9 cellular contexts compared by ENCODE assay signal in genomic region chr13:112722433-112723250, GRCh38. TPM values are rescaled to one million over a fixed set of nuclear protein-coding genes. Genes with fewer than 3 reads are reported as not detected.
DNase-seq lines count a peak whose midpoint lies in the region; TF ChIP-seq lines count a peak whose summit lies in the region.
"Had no signal": no experiment of that assay in that cellular context is flagged by ENCODE, and none has a peak within 500 bp of the region (broad histone marks: within the 10 kb centered on the region; RNA-seq: fewer than 3 reads in every experiment).

No MANE protein-coding gene starts in this region.

- H3K79me1 ChIP-seq in mesenchymal stem cell (replicated peaks; ENCODE audit: low read length, poor library complexity, severe bottlenecking), result peaks cover 39% of the 10 kb centered on the region

- H3K27ac ChIP-seq in C4-2B, result peak overlapping the region; percentile 46; the same call in 1 of the 2 replicates
- H3K27ac ChIP-seq in coronary artery, result peak overlapping the region; percentile 53 to 88
- H3K27ac ChIP-seq in mesenchymal stem cell (ENCODE audit: low read length, poor library complexity, severe bottlenecking), result no peak overlapping the region
- no peak overlapping the region for H3K27ac ChIP-seq in SJCRH30

- 42% methylated on average over 15 of the region's 19 CpGs for WGBS in mesenchymal stem cell

- peak overlapping the region; percentile 80 for H2BK15ac ChIP-seq in mesenchymal stem cell (ENCODE audit: low read depth, poor library complexity, severe bottlenecking)

- peak overlapping the region; percentile 28 for H2AK5ac ChIP-seq in mesenchymal stem cell (ENCODE audit: low read length, severe bottlenecking)

- no peak overlapping the region for H2BK5ac ChIP-seq in mesenchymal stem cell (ENCODE audit: low read depth, low read length, poor library complexity, severe bottlenecking)

- TF ChIP-seq CTCF in C4-2B (conservative IDR thresholded peaks at IDR 0.05) (no peak), coronary artery (IDR thresholded peaks at IDR 0.05) (no peak)

- H3K14ac ChIP-seq in mesenchymal stem cell (ENCODE audit: low read length in 2 of 2), result no peak overlapping the region

- H3K23ac ChIP-seq in mesenchymal stem cell (ENCODE audit: low read length in 2 of 2), result no peak overlapping the region

- no peak overlapping the region for H3K9ac ChIP-seq in mesenchymal stem cell (ENCODE audit: low read length)

- H3K4ac ChIP-seq in mesenchymal stem cell (ENCODE audit: low read depth in 1 of 2, low read length in 2 of 2), result no peak overlapping the region

- DNase-seq in LoVo (ENCODE audit: low spot score), result peak; percentile 80
- no peak for DNase-seq in coronary artery (ENCODE audit: low spot score)
- peak; percentile 85 for DNase-seq in mesenchymal stem cell
- no peak for DNase-seq in SJCRH30
- no peak for DNase-seq in NK-92 (lab: John Stamatoyannopoulos, UW; ENCODE audit: unreplicated experiment)
- no peak for DNase-seq in foreskin melanocyte
- DNase-seq in activated naive CD4-positive, alpha-beta T cell treated with anti-CD3 and anti-CD28 coated beads, Interleukin-2, amount 50 U/mL, for 16 hours, result no peak
- DNase-seq: NCI-H1436 treated with DMSO at 0.1 percent for 48 hours had no signal

- H2BK120ac ChIP-seq in mesenchymal stem cell (ENCODE audit: low read depth, low read length), result no peak overlapping the region

- peak overlapping the region; percentile 41 for H3K4me3 ChIP-seq in coronary artery
- H3K4me3 ChIP-seq in mesenchymal stem cell (ENCODE audit: insufficient read depth in 1 of 2, low read depth in 1 of 2, low read length in 2 of 2), result no peak overlapping the region
- no peak overlapping the region for H3K4me3 ChIP-seq in SJCRH30

- no peak overlapping the region for H3K4me2 ChIP-seq in mesenchymal stem cell (ENCODE audit: low read length, poor library complexity, severe bottlenecking)

- H3K18ac ChIP-seq in mesenchymal stem cell (ENCODE audit: low read depth in 1 of 2, low read length in 2 of 2), result peak overlapping the region in 1 of 2 experiments; percentile 59

- H3K4me1 ChIP-seq in mesenchymal stem cell (ENCODE audit: control insufficient read depth, insufficient read depth, low read depth, low read length) (peaks cover 18% of the 10 kb centered on the region), SJCRH30 (peaks cover 19% of the 10 kb centered on the region)

- H3K9me3 ChIP-seq in mesenchymal stem cell (ENCODE audit: control insufficient read depth, low read length) (no peaks in the 10 kb centered on the region), SJCRH30 (replicated peaks) (no peaks in the 10 kb centered on the region)

- H2AFZ ChIP-seq in mesenchymal stem cell (ENCODE audit: low read depth, low read length), result no peak overlapping the region

- H2BK12ac ChIP-seq in mesenchymal stem cell (ENCODE audit: low read length in 2 of 2), result no peak overlapping the region

- H4K91ac ChIP-seq in mesenchymal stem cell (ENCODE audit: low read length), result peak overlapping the region; percentile 18

- no peaks in the 10 kb centered on the region for H3K27me3 ChIP-seq in mesenchymal stem cell (ENCODE audit: control insufficient read depth in 1 of 2, insufficient read depth in 1 of 2, low read length in 2 of 2)
- H3K27me3 ChIP-seq in SJCRH30, result no peaks in the 10 kb centered on the region

- H3K36me3 ChIP-seq in mesenchymal stem cell (ENCODE audit: control insufficient read depth in 1 of 2, insufficient read depth in 2 of 2, low read depth in 1 of 2, low read length in 2 of 2) (peaks cover 0 to 10% of the 10 kb centered on the region in 2 experiments), SJCRH30 (no peaks in the 10 kb centered on the region)

- H4K8ac ChIP-seq in mesenchymal stem cell (ENCODE audit: low read length), result no peak overlapping the region

RNA-seq across cellular contexts. Expression of gene ATP11A, which starts 32.8 kb away (rescaled TPM):
- polyA plus RNA-seq in mesenchymal stem cell (2013, experiment 1 of 2), result 8.0 TPM
- polyA plus RNA-seq in mesenchymal stem cell (2013, experiment 2 of 2), result 8.2 TPM
- total RNA-seq in SJCRH30 (2014; rRNA removed; shearing (Covaris generic)), result 13.1 and 14.2 TPM in 2 replicates

Comparison
In these comparisons a context has a peak if more than half of its experiments do, and no peak if none do; other contexts are left out.
1. H3K27ac ChIP-seq: peak in C4-2B (single experiment) and coronary artery (2 of 2); none in mesenchymal stem cell (single experiment) and SJCRH30 (single experiment).
2. DNase-seq: peak in LoVo (single experiment) and mesenchymal stem cell (single experiment); none in coronary artery (single experiment), SJCRH30 (0 of 2), NK-92 (single experiment), foreskin melanocyte (single experiment) and activated naive CD4-positive, alpha-beta T cell treated with anti-CD3 and anti-CD28 coated beads, Interleukin-2, amount 50 U/mL, for 16 hours (single experiment).